10 cellular contexts compared by ENCODE assay signal in genomic region chr13:30895773-30896172, GRCh38. TPM values are rescaled to one million over a fixed set of nuclear protein-coding genes. Genes with fewer than 3 reads are reported as not detected.
DNase-seq lines count a peak whose midpoint lies in the region; ATAC-seq, FAIRE-seq and TF ChIP-seq lines count a peak whose summit lies in the region.
"Had no signal": no experiment of that assay in that cellular context is flagged by ENCODE, and none has a peak within 500 bp of the region (broad histone marks: within the 10 kb centered on the region; RNA-seq: fewer than 3 reads in every experiment).

No MANE protein-coding gene starts in this region.

- no peaks in the 10 kb centered on the region for H3K27me3 Mint-ChIP-seq in chondrocyte (ENCODE audit: low read depth)

- H3K27me3 ChIP-seq in skeletal muscle tissue (ENCODE audit: control insufficient read depth in 3 of 3, insufficient read depth in 3 of 3, low read length in 3 of 3) = no peaks in the 10 kb centered on the region

- no peak overlapping the region for H3K4me3 ChIP-seq in kidney (ENCODE audit: low read length in 2 of 2)
- H3K4me3 ChIP-seq in skeletal muscle tissue (ENCODE audit: low read length in 3 of 3) = no peak overlapping the region

- peaks cover 0 to 2% of the 10 kb centered on the region in 2 donors for H3K4me1 ChIP-seq in kidney (ENCODE audit: control insufficient read depth in 1 of 2, insufficient read depth in 1 of 2, low read depth in 1 of 2, low read length in 2 of 2)
- H3K4me1 ChIP-seq in skeletal muscle tissue (ENCODE audit: control insufficient read depth in 3 of 3, insufficient read depth in 3 of 3, low read length in 3 of 3) = peaks cover 11 to 16% (median 13%) of the 10 kb centered on the region in 3 donors

- H3K9me3 ChIP-seq in kidney (ENCODE audit: control insufficient read depth in 1 of 2, low read length in 2 of 2) (no peaks in the 10 kb centered on the region), skeletal muscle tissue (ENCODE audit: control insufficient read depth in 3 of 3, low read length in 3 of 3) (no peaks in the 10 kb centered on the region)

- ATAC-seq in HG03342 (IDR thresholded peaks at IDR 0.05; ENCODE audit: unreplicated experiment) = no peak
- no peak for ATAC-seq in HG03378 (IDR thresholded peaks at IDR 0.05; ENCODE audit: unreplicated experiment)

- no peak overlapping the region for H3K27ac ChIP-seq in kidney (ENCODE audit: low read depth in 2 of 2, low read length in 2 of 2)
- peak overlapping the region; percentile 44 for H3K27ac ChIP-seq in skeletal muscle tissue (ENCODE audit: low read depth, low read length)

- intact Hi-C loops in kidney (cut with DNase I) = no loop called here

- no peaks in the 10 kb centered on the region for H3K36me3 Mint-ChIP-seq in chondrocyte (ENCODE audit: low read depth)

- H3K36me3 ChIP-seq in kidney (ENCODE audit: control insufficient read depth in 1 of 2, insufficient read depth in 2 of 2, low read length in 2 of 2) (no peaks in the 10 kb centered on the region), skeletal muscle tissue (ENCODE audit: control insufficient read depth in 3 of 3, insufficient read depth in 3 of 3, low read length in 3 of 3) (no peaks in the 10 kb centered on the region)

- TF ChIP-seq CTCF in chondrocyte (IDR thresholded peaks at IDR 0.05) (peak; percentile 33), kidney (IDR thresholded peaks at IDR 0.05; ENCODE audit: borderline replicate concordance, extremely low read depth, insufficient read depth) (no peak)

- H3K9ac ChIP-seq in kidney (ENCODE audit: low read length in 2 of 2) = no peak overlapping the region
- H3K9ac ChIP-seq in skeletal muscle tissue (ENCODE audit: low read depth in 1 of 3, low read length in 3 of 3) = no peak overlapping the region

- peak; percentile 22 for DNase-seq in H4 (ENCODE audit: low spot score)
- no peak for DNase-seq in chondrocyte (ENCODE audit: low spot score)
- peak; percentile 83 for DNase-seq in kidney
- DNase-seq in NAMALWA (ENCODE audit: low spot score) = no peak
- no peak for DNase-seq in NCI-H2171 treated with DMSO at 0.1 percent for 48 hours (lab: John Stamatoyannopoulos, UW)
- DNase-seq: NCI-H510A, T-helper 1 cell had no signal

- peak overlapping the region; percentile 97 for H3K27ac Mint-ChIP-seq in chondrocyte (ENCODE audit: unreplicated experiment)

- H3K4me1 Mint-ChIP-seq in chondrocyte (ENCODE audit: low read depth) = peaks cover 68% of the 10 kb centered on the region

- FAIRE-seq in kidney (lab: Jason Lieb, UNC) = no peak

- peaks cover 2% of the 10 kb centered on the region for H3K9me3 Mint-ChIP-seq in chondrocyte (ENCODE audit: low read depth)

- peak overlapping the region; percentile 26 for H3K4me3 Mint-ChIP-seq in chondrocyte (ENCODE audit: unreplicated experiment)

RNA-seq across cellular contexts. Expression of gene MEDAG, which starts 10.3 kb away (rescaled TPM):
- not detected in 2 replicates for total RNA-seq in H4 (2014; rRNA removed; shearing (Covaris generic))
- total RNA-seq in chondrocyte (2.8 to 21.0 TPM (median 19.0 TPM) in 3 replicates), kidney (12.1 TPM), skeletal muscle tissue (11.5 TPM)
- polyA plus RNA-seq in kidney (ENCODE audit: insufficient read depth, low read depth, low replicate concordance) = 1.0 TPM

RNA-seq across cellular contexts. Expression of gene TEX26, which starts 36.7 kb away (rescaled TPM):
- total RNA-seq in H4 (2014; rRNA removed; shearing (Covaris generic)) = not detected in 2 replicates
- total RNA-seq in chondrocyte (not detected in 3 replicates), kidney (not detected), skeletal muscle tissue (not detected)
- not detected for polyA plus RNA-seq in kidney (ENCODE audit: insufficient read depth, low read depth, low replicate concordance)

Comparison
In these comparisons a context has a peak if more than half of its experiments do, and no peak if none do; other contexts are left out.
1. DNase-seq: peak in H4 (single experiment) and kidney (single experiment); none in chondrocyte (single experiment), NAMALWA (single experiment) and NCI-H2171 treated with DMSO at 0.1 percent for 48 hours (single experiment).